Comparison of ENCODE assay signal across 10 cellular contexts in the genomic region with DNA sequence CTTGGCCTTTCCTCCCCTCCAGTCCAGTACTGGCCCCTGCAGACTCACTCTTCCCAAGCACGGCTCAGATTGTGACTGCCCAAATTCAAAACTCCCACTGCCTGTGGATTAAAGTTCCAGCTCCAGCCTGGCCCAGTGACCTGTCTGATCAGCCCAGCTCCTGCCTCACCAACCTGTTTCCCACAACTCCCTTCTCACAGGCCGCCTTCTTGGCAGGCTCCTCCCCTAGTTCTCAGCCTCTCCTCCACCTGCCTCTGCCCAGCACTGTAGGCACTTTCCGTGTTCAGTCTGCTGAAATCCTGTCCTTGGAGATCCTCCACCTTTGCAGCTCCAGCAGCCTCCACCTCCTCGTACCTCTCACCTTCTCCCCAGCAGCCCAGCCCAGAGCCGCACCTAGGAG.
DNase-seq lines count a peak whose midpoint lies in the region; ATAC-seq and TF ChIP-seq lines count a peak whose summit lies in the region.
"Had no signal": no experiment of that assay in that cellular context is flagged by ENCODE, and none has a peak within 500 bp of the region (broad histone marks: within the 10 kb centered on the region; RNA-seq: fewer than 3 reads in every experiment).

No MANE protein-coding gene starts in this region.

- H3K27ac Mint-ChIP-seq in T-helper 2 cell treated with Interferon-gamma antibody and Interleukin-4, amounts not matched to agents 5 μg/mL and 100 μg/mL, for 36 hours = peak overlapping the region; percentile 80
- H3K27ac Mint-ChIP-seq in glutamatergic neuron (ENCODE audit: unreplicated experiment) = peak overlapping the region; percentile 7

- ATAC-seq in HG02763 (IDR thresholded peaks at IDR 0.05; ENCODE audit: unreplicated experiment) = no peak

- H3K9me3 Mint-ChIP-seq in T-helper 2 cell treated with Interferon-gamma antibody and Interleukin-4, amounts not matched to agents 5 μg/mL and 100 μg/mL, for 36 hours = no peaks in the 10 kb centered on the region
- no peaks in the 10 kb centered on the region for H3K9me3 Mint-ChIP-seq in glutamatergic neuron (ENCODE audit: unreplicated experiment)

- H3K4me1 Mint-ChIP-seq in T-helper 2 cell treated with Interferon-gamma antibody and Interleukin-4, amounts not matched to agents 5 μg/mL and 100 μg/mL, for 36 hours (ENCODE audit: low read depth) = peaks cover 63% of the 10 kb centered on the region
- H3K4me1 Mint-ChIP-seq in glutamatergic neuron (ENCODE audit: low read depth, unreplicated experiment) = peaks cover 15% of the 10 kb centered on the region

- H3K27me3 ChIP-seq in stomach smooth muscle (ENCODE audit: control insufficient read depth in 1 of 2, insufficient read depth in 2 of 2, low read length in 2 of 2) = no peaks in the 10 kb centered on the region

- no peak for TF ChIP-seq CTCF in glutamatergic neuron (IDR thresholded peaks at IDR 0.05; ENCODE audit: partially characterized antibody, unreplicated experiment)

- H3K36me3 ChIP-seq in stomach smooth muscle (ENCODE audit: control insufficient read depth in 2 of 2, insufficient read depth in 2 of 2, low read length in 2 of 2) = no peaks in the 10 kb centered on the region

- H3K27me3 Mint-ChIP-seq in T-helper 2 cell treated with Interferon-gamma antibody and Interleukin-4, amounts not matched to agents 5 μg/mL and 100 μg/mL, for 36 hours (ENCODE audit: low read depth) = no peaks in the 10 kb centered on the region
- H3K27me3 Mint-ChIP-seq in glutamatergic neuron (ENCODE audit: unreplicated experiment) = no peaks in the 10 kb centered on the region

- peak overlapping the region; percentile 43 for H3K4me3 Mint-ChIP-seq in T-helper 2 cell treated with Interferon-gamma antibody and Interleukin-4, amounts not matched to agents 5 μg/mL and 100 μg/mL, for 36 hours
- peak overlapping the region; percentile 8 for H3K4me3 Mint-ChIP-seq in glutamatergic neuron (ENCODE audit: unreplicated experiment)

- H3K27ac ChIP-seq in stomach smooth muscle (ENCODE audit: low read length) = peak overlapping the region; percentile 49

- peaks cover 38% of the 10 kb centered on the region for H3K4me1 ChIP-seq in stomach smooth muscle (ENCODE audit: control insufficient read depth, insufficient read depth, low read length)

- no peaks in the 10 kb centered on the region for H3K9me3 ChIP-seq in stomach smooth muscle (ENCODE audit: control insufficient read depth in 2 of 2, low read length in 2 of 2)

- no peak overlapping the region for H3K9ac ChIP-seq in stomach smooth muscle (ENCODE audit: low read length in 2 of 2)

- DNase-seq in NCI-H510A treated with DMSO at 0.1 percent for 48 hours (lab: John Stamatoyannopoulos, UW) (peak; percentile 53), NCI-H510A (lab: John Stamatoyannopoulos, UW) (no peak), glutamatergic neuron (no peak), NOMO-1 treated with DMSO at 0.1 percent for 48 hours (lab: John Stamatoyannopoulos, UW; ENCODE audit: unreplicated experiment) (no peak), SIG-M5 treated with dmso at 0.1 percent for 504 hours (lab: John Stamatoyannopoulos, UW; ENCODE audit: unreplicated experiment) (no peak)
- DNase-seq in T-helper 2 cell treated with Interferon-gamma antibody and Interleukin-4, amounts not matched to agents 5 μg/mL and 100 μg/mL, for 36 hours (ENCODE audit: low spot score) = no peak
- DNase-seq: KG1, SIG-M5 had no signal

- H3K4me3 ChIP-seq in stomach smooth muscle (ENCODE audit: low read length in 2 of 2) = peak overlapping the region in 1 of 2 donors; percentile 8

- H3K36me3 Mint-ChIP-seq in T-helper 2 cell treated with Interferon-gamma antibody and Interleukin-4, amounts not matched to agents 5 μg/mL and 100 μg/mL, for 36 hours (ENCODE audit: low read depth) = peaks cover 19% of the 10 kb centered on the region
- no peaks in the 10 kb centered on the region for H3K36me3 Mint-ChIP-seq in glutamatergic neuron (ENCODE audit: unreplicated experiment)
